19 cellular contexts compared by ENCODE assay signal in the genomic region with DNA sequence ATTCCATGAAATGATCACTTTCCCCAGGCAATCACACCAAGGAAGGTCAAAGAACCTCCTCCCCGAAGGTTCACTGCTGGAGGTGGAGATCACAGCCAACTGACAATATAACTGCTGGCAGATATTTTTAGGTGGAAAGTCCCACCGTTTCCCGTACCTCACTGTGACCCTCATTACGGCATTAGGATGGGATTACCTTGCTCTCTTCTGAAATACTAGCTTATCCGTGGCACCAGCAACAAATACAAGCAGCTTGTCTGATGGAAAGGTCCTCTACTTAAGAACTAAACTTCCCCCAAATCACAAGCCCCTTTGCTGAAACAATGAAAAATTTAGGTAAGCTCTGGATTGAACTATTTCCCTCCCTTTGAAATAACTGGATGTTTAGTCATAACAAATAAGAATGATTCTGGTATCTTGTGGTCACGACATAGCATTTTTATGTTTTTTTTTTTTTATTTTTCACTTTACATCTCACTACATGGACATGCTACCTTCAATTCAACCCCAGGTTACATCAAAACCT.
A peak's percentile ranks its signal among the peaks of the same experiment; 100 is the strongest.
DNase-seq lines count a peak whose midpoint lies in the region; ATAC-seq and TF ChIP-seq lines count a peak whose summit lies in the region.
"Had no signal": no experiment of that assay in that cellular context is flagged by ENCODE, and none has a peak within 500 bp of the region (broad histone marks: within the 10 kb centered on the region; RNA-seq: fewer than 3 reads in every experiment).

No MANE protein-coding gene starts in this region.

- peaks cover 0 to 8% (median 0%) of the 10 kb centered on the region in 11 experiments; a peak in 4 of 22 replicates for H3K9me3 ChIP-seq in BLaER1 treated with 17β-estradiol and CSF1 and Interleukin-3, amounts not matched to agents 10 nM and 100 nM (replicated peaks in 1 of 11)
- H3K9me3 ChIP-seq in osteoblast (ENCODE audit: low read depth, low read length) (no peaks in the 10 kb centered on the region), adrenal gland (replicated peaks in 1 of 3) (no peaks in the 10 kb centered on the region), aorta (ENCODE audit: control insufficient read depth, low read length) (no peaks in the 10 kb centered on the region)
- H3K9me3 ChIP-seq: body of pancreas, SJCRH30, upper lobe of left lung had no signal

- peaks cover 2% of the 10 kb centered on the region for H3K36me3 Mint-ChIP-seq in chondrocyte (ENCODE audit: low read depth)
- H3K36me3 Mint-ChIP-seq: activated CD4-positive, alpha-beta memory T cell treated with anti-CD3 and anti-CD28 coated beads for 36 hours; immature natural killer cell had no signal

- peak; percentile 29 for ATAC-seq in HG02798 (IDR thresholded peaks at IDR 0.05; ENCODE audit: poor library complexity, unreplicated experiment)
- no peak for ATAC-seq in aorta (ENCODE audit: low FRiP score)
- ATAC-seq: body of pancreas, K562 had no signal

- no peaks in the 10 kb centered on the region for H3K27me3 Mint-ChIP-seq in chondrocyte (ENCODE audit: low read depth)

- no peaks in the 10 kb centered on the region for H3K79me2 ChIP-seq in osteoblast (ENCODE audit: insufficient read depth, low read length)

- peaks cover 65% of the 10 kb centered on the region for H3K4me1 Mint-ChIP-seq in chondrocyte (ENCODE audit: low read depth)
- H3K4me1 Mint-ChIP-seq: immature natural killer cell had no signal

- intact Hi-C loops in adrenal gland (cut with DNase I) = no loop called here
- intact Hi-C loops in aorta (cut with DNase I) = loop anchor here in 1 of 2 donors (10.0 kb wide), 1 partner anchor 673 kb away; no protein-coding TSS in a partner anchor

- no peak overlapping the region for H2AFZ ChIP-seq in osteoblast (ENCODE audit: low read length)

- H3K4me3 Mint-ChIP-seq in chondrocyte (ENCODE audit: unreplicated experiment) = no peak overlapping the region
- H3K4me3 Mint-ChIP-seq: activated CD4-positive, alpha-beta memory T cell treated with anti-CD3 and anti-CD28 coated beads for 36 hours; immature natural killer cell had no signal

- H4K20me1 ChIP-seq in BLaER1 treated with 17β-estradiol and CSF1 and Interleukin-3, amounts not matched to agents 10 nM and 100 nM = no peaks in the 10 kb centered on the region
- H4K20me1 ChIP-seq in osteoblast (ENCODE audit: insufficient read depth, low read length) = no peaks in the 10 kb centered on the region

- WGBS in adrenal gland, 4 donors = 58 to 69% (median 66%) methylated on average over 6 of the region's 6 CpGs
- 75 to 77% methylated on average over 6 of the region's 6 CpGs for WGBS in aorta, 2 donors

- H3K27ac Mint-ChIP-seq in chondrocyte (ENCODE audit: unreplicated experiment) = peak overlapping the region; percentile 62
- H3K27ac Mint-ChIP-seq: activated CD4-positive, alpha-beta memory T cell treated with anti-CD3 and anti-CD28 coated beads for 36 hours; activated T-helper 2 cell treated with anti-CD3 and anti-CD28 coated beads, Interferon-gamma antibody, Interleukin-2, Interleukin-4, amounts not matched to agents 10 μg/mL and 5 μg/mL and 100 μg/mL, durations not matched to agents 14 hours and 24 hours and 36 hours; immature natural killer cell; progenitor cell of endocrine pancreas had no signal

- H3K27me3 ChIP-seq in BLaER1 treated with 17β-estradiol and CSF1 and Interleukin-3, amounts not matched to agents 10 nM and 100 nM = peaks cover 0 to 11% (median 0%) of the 10 kb centered on the region in 11 experiments; a peak in 2 of 22 replicates
- H3K27me3 ChIP-seq in osteoblast (ENCODE audit: insufficient read depth, low read length) (no peaks in the 10 kb centered on the region), adrenal gland (no peaks in the 10 kb centered on the region), aorta (ENCODE audit: control insufficient read depth in 1 of 2, insufficient read depth in 2 of 2, low read length in 1 of 2) (no peaks in the 10 kb centered on the region)
- H3K27me3 ChIP-seq: body of pancreas, SJCRH30, upper lobe of left lung had no signal

- no peak for TF ChIP-seq CTCF in chondrocyte (IDR thresholded peaks at IDR 0.05)
- no peak for TF ChIP-seq CTCF in osteoblast (IDR thresholded peaks at IDR 0.05; ENCODE audit: extremely low read depth, low read depth, low read length)
- TF ChIP-seq CTCF in adrenal gland (IDR thresholded peaks at IDR 0.05) = no peak

- peak overlapping the region in 4 of 11 experiments; percentile 47 to 79 (median 78); a peak in 8 of 22 replicates for H3K9ac ChIP-seq in BLaER1 treated with 17β-estradiol and CSF1 and Interleukin-3, amounts not matched to agents 10 nM and 100 nM

- H3K36me3 ChIP-seq in BLaER1 treated with 17β-estradiol and CSF1 and Interleukin-3, amounts not matched to agents 10 nM and 100 nM = no peaks in the 10 kb centered on the region
- H3K36me3 ChIP-seq in osteoblast (ENCODE audit: insufficient read depth, low read length) = no peaks in the 10 kb centered on the region
- H3K36me3 ChIP-seq in adrenal gland (replicated peaks in 1 of 2) = no peaks in the 10 kb centered on the region
- H3K36me3 ChIP-seq in aorta (ENCODE audit: control insufficient read depth in 1 of 2, insufficient read depth in 2 of 2, low read length in 1 of 2) = no peaks in the 10 kb centered on the region
- H3K36me3 ChIP-seq: SJCRH30, upper lobe of left lung had no signal

- peak overlapping the region in 8 of 11 experiments; percentile 27 to 97 (median 68); a peak in 15 of 22 replicates for H3K27ac ChIP-seq in BLaER1 treated with 17β-estradiol and CSF1 and Interleukin-3, amounts not matched to agents 10 nM and 100 nM
- H3K27ac ChIP-seq in osteoblast (ENCODE audit: low read depth, low read length) = peak overlapping the region; percentile 82
- no peak overlapping the region for H3K27ac ChIP-seq in adrenal gland
- no peak overlapping the region for H3K27ac ChIP-seq in aorta (ENCODE audit: low read depth in 1 of 2, low read length in 2 of 2)
- H3K27ac ChIP-seq: SJCRH30 had no signal

- TF ChIP-seq POLR2A in adrenal gland (IDR thresholded peaks at IDR 0.05) = no peak

- H3K4me3 ChIP-seq in BLaER1 treated with 17β-estradiol and CSF1 and Interleukin-3, amounts not matched to agents 10 nM and 100 nM = peak overlapping the region in 4 of 10 experiments; percentile 2 to 29 (median 7); a peak in 3 of 20 replicates
- no peak overlapping the region for H3K4me3 ChIP-seq in osteoblast (ENCODE audit: insufficient read depth, low read length)
- H3K4me3 ChIP-seq in adrenal gland = no peak overlapping the region
- H3K4me3 ChIP-seq in aorta (ENCODE audit: low read length in 2 of 2) = no peak overlapping the region
- H3K4me3 ChIP-seq: body of pancreas, K562, SJCRH30 had no signal

- DNase-seq in chondrocyte (ENCODE audit: low spot score) = no peak
- peak; percentile 62 for DNase-seq in osteoblast (ENCODE audit: insufficient read length, low spot score, missing footprints)
- DNase-seq in adrenal gland = no peak
- no peak for DNase-seq in DMS114 treated with DMSO at 0.1 percent for 48 hours (lab: John Stamatoyannopoulos, UW; ENCODE audit: unreplicated experiment)
- no peak for DNase-seq in aorta
- DNase-seq: activated CD4-positive, alpha-beta memory T cell treated with anti-CD3 and anti-CD28 coated beads for 36 hours; body of pancreas; effector CD8-positive, alpha-beta T cell; immature natural killer cell; NCI-H187 treated with DMSO at 0.1 percent for 48 hours; NCI-H748 treated with DMSO at 0.1 percent for 48 hours; SJCRH30; stimulated activated CD4-positive, alpha-beta T cell treated with anti-CD3 and anti-CD28 coated beads, Interleukin-1b, Interleukin-23, amount 100 ng/mL, for 48 hours; upper lobe of left lung had no signal

- peaks cover 52 to 100% (median 99%) of the 10 kb centered on the region in 10 experiments for H3K4me1 ChIP-seq in BLaER1 treated with 17β-estradiol and CSF1 and Interleukin-3, amounts not matched to agents 10 nM and 100 nM
- peaks cover 56% of the 10 kb centered on the region for H3K4me1 ChIP-seq in osteoblast (ENCODE audit: insufficient read depth, low read length)
- peaks cover 4 to 13% of the 10 kb centered on the region in 2 donors for H3K4me1 ChIP-seq in adrenal gland (replicated peaks in 1 of 2)
- peaks cover 0 to 3% of the 10 kb centered on the region in 2 donors for H3K4me1 ChIP-seq in aorta (ENCODE audit: control insufficient read depth in 1 of 2, insufficient read depth in 2 of 2, low read length in 2 of 2)
- H3K4me1 ChIP-seq: body of pancreas had no signal

- H3K4me2 ChIP-seq in BLaER1 treated with 17β-estradiol and CSF1 and Interleukin-3, amounts not matched to agents 10 nM and 100 nM = peak overlapping the region; percentile 70 to 94 (median 82)
- peak overlapping the region; percentile 26 for H3K4me2 ChIP-seq in osteoblast (ENCODE audit: insufficient read depth, low read length)

- no peaks in the 10 kb centered on the region for H3K9me3 Mint-ChIP-seq in chondrocyte (ENCODE audit: low read depth)
- H3K9me3 Mint-ChIP-seq: activated CD4-positive, alpha-beta memory T cell treated with anti-CD3 and anti-CD28 coated beads for 36 hours; activated T-helper 2 cell treated with anti-CD3 and anti-CD28 coated beads, Interferon-gamma antibody, Interleukin-2, Interleukin-4, amounts not matched to agents 10 μg/mL and 5 μg/mL and 100 μg/mL, durations not matched to agents 14 hours and 24 hours and 36 hours; immature natural killer cell had no signal

Comparison
In these comparisons a context has a peak if more than half of its experiments do, and no peak if none do; other contexts are left out.
1. H3K27ac ChIP-seq: peak in BLaER1 treated with 17β-estradiol and CSF1 and Interleukin-3, amounts not matched to agents 10 nM and 100 nM (8 of 11) and osteoblast (single experiment); none in adrenal gland (0 of 5) and aorta (0 of 2).